ENCODE assay signal across 13 cellular contexts in genomic region chr2:159157361-159158045, GRCh38.
DNase-seq lines count a peak whose midpoint lies in the region; ATAC-seq, FAIRE-seq and TF ChIP-seq lines count a peak whose summit lies in the region.
"Had no signal": no experiment of that assay in that cellular context is flagged by ENCODE, and none has a peak within 500 bp of the region (broad histone marks: within the 10 kb centered on the region; RNA-seq: fewer than 3 reads in every experiment).

No MANE protein-coding gene starts in this region.

- peak overlapping the region in 20 of 21 experiments; percentile 50 to 84 (median 77) for H3K27ac ChIP-seq in skin epidermis
- H3K27ac ChIP-seq: thoracic aorta had no signal

- FAIRE-seq in H54 (lab: Jason Lieb, UNC), result no peak

- H3K27ac Mint-ChIP-seq in chondrocyte (ENCODE audit: unreplicated experiment), result peak overlapping the region; percentile 85
- H3K27ac Mint-ChIP-seq: dendritic cell treated with granulocyte-macrophage colony-stimulating factor and Interleukin-4, amounts not matched to agents 40 ng/mL and 50 ng/mL, for 4 days; memory B cell had no signal

- no peak for TF ChIP-seq POLR2A in H54 (IDR thresholded peaks at IDR 0.05; ENCODE audit: low read depth, low read length)

- ATAC-seq in GM18868 (IDR thresholded peaks at IDR 0.05; ENCODE audit: unreplicated experiment) (peak; percentile 80), HG03064 (IDR thresholded peaks at IDR 0.05; ENCODE audit: low read depth, unreplicated experiment) (peak; percentile 68)

- peak; percentile 25 for TF ChIP-seq CTCF in chondrocyte (IDR thresholded peaks at IDR 0.05)

- H3K4me1 Mint-ChIP-seq in chondrocyte (ENCODE audit: low read depth), result no peaks in the 10 kb centered on the region

- H3K4me3 ChIP-seq in skin epidermis, result no peak overlapping the region
- H3K4me3 ChIP-seq: thoracic aorta had no signal

- no peaks in the 10 kb centered on the region for H3K27me3 Mint-ChIP-seq in chondrocyte (ENCODE audit: low read depth)

- DNase-seq in chondrocyte (ENCODE audit: low spot score) (no peak), NCI-H2107 (lab: John Stamatoyannopoulos, UW) (no peak), H54 (ENCODE audit: insufficient read length, low spot score) (no peak)
- no peak for DNase-seq in stimulated activated CD4-positive, alpha-beta T cell treated with anti-CD3 and anti-CD28 coated beads, Interleukin-1b, Interleukin-23, amount 100 ng/mL, for 48 hours
- DNase-seq: activated effector memory CD4-positive, alpha-beta T cell treated with Interleukin-2 at 50 U/mL for 16 hours; head of caudate nucleus; SHP77 treated with DMSO at 0.1 percent for 48 hours had no signal

- no peak overlapping the region for H3K4me3 Mint-ChIP-seq in chondrocyte (ENCODE audit: unreplicated experiment)
- H3K4me3 Mint-ChIP-seq: dendritic cell treated with granulocyte-macrophage colony-stimulating factor and Interleukin-4, amounts not matched to agents 40 ng/mL and 50 ng/mL, for 4 days; memory B cell had no signal

- H3K36me3 Mint-ChIP-seq in chondrocyte (ENCODE audit: low read depth), result peaks cover 3% of the 10 kb centered on the region
- H3K36me3 Mint-ChIP-seq: memory B cell had no signal

- no peaks in the 10 kb centered on the region for H3K9me3 Mint-ChIP-seq in chondrocyte (ENCODE audit: low read depth)
- H3K9me3 Mint-ChIP-seq: dendritic cell treated with granulocyte-macrophage colony-stimulating factor and Interleukin-4, amounts not matched to agents 40 ng/mL and 50 ng/mL, for 4 days; memory B cell had no signal
